In genomic region chr12:50088577-50089335, GRCh38 we compare ENCODE assay signal across 1 cellular context.
TF ChIP-seq lines count a peak whose summit lies in the region.

No MANE protein-coding gene starts in this region.

TF ChIP-seq in HepG2, 621 proteins besides CTCF, POLR2A, EP300 and RAD21 (continued from another document):
- TF ChIP-seq HNF1A (IDR thresholded peaks at IDR 0.05; ENCODE audit: low read depth), result no peak
- TF ChIP-seq HNF1A (CRISPR knock-in tag; IDR thresholded peaks at IDR 0.05; ENCODE audit: borderline replicate concordance), result no peak
- TF ChIP-seq ZMAT3 (CRISPR knock-in tag; conservative IDR thresholded peaks at IDR 0.05), result no peak
- TF ChIP-seq ZFP37 (CRISPR knock-in tag; IDR thresholded peaks at IDR 0.05; ENCODE audit: borderline replicate concordance), result no peak
- TF ChIP-seq KMT2B (CRISPR knock-in tag; IDR thresholded peaks at IDR 0.05), result 0 out of 2 replicates have a peak, but pooled peaks have one; percentile 14
- TF ChIP-seq MLXIP (CRISPR knock-in tag; IDR thresholded peaks at IDR 0.05; ENCODE audit: borderline replicate concordance), result no peak
- TF ChIP-seq ZSCAN20 (CRISPR knock-in tag; IDR thresholded peaks at IDR 0.05; ENCODE audit: borderline replicate concordance), result no peak
- TF ChIP-seq ZNF138 (CRISPR knock-in tag; IDR thresholded peaks at IDR 0.05; ENCODE audit: low read depth), result no peak
- no peak for TF ChIP-seq GATA4 (IDR thresholded peaks at IDR 0.05; ENCODE audit: borderline replicate concordance, low read depth)
- no peak for TF ChIP-seq ZNF7 (CRISPR knock-in tag; IDR thresholded peaks at IDR 0.05)
- TF ChIP-seq CEBPG (CRISPR knock-in tag; IDR thresholded peaks at IDR 0.05), result peak; percentile 25; the same call in 1 of the 2 replicates
- no peak for TF ChIP-seq ZNF12 (CRISPR knock-in tag; IDR thresholded peaks at IDR 0.05)
- no peak for TF ChIP-seq FOXP4 (CRISPR knock-in tag; IDR thresholded peaks at IDR 0.05)
- no peak for TF ChIP-seq SOX6 (IDR thresholded peaks at IDR 0.05)
- TF ChIP-seq SOX6 (CRISPR knock-in tag; IDR thresholded peaks at IDR 0.05), result no peak
- no peak for TF ChIP-seq ZNF713 (CRISPR knock-in tag; IDR thresholded peaks at IDR 0.05)
- TF ChIP-seq MLX (CRISPR knock-in tag; IDR thresholded peaks at IDR 0.05), result no peak
